In the genomic region with DNA sequence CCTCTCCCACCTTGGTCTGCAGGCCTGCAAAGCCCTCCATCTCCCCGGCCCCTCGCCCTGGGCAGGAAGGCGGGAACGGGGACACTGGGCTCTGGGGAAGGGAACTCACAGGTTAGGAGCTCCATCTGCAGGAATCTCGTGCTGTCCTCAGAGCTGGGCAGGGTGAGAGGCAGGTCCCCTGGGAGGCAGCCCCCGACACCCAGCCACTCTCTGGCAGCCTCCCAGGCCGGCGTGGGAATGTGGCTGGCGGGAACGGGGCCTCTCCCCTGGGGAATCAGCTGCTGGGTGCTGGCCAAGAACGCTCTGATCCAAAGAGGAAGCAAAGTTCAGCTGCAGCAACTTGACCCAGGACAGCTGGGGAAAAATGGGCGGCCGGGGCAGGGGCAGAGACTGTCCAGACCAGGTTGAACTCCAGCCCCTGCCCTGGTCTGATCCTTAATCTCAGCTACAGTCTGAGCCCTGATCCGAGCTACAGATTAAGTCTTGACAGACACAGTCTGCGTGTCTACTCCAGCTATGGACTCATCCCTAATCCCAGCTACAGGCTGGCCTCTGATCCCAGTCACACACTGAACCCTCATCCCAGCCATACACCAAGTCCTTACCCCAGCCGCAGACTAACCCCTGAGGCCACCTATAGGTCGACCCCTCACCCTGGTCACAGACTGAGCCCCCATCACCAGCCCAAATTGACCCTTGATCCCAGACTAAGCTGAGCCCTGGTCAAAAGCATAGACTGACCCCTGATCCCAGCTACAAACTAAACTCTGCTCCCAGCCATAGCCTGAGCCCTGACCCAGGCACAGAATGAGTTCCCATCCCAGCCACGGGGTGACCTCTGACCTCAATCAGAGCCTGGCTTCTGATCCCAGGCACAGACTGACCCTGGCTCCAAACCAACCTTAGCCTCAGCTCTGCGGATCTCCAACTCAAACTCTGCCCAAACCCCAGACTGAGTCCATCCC, we compare ENCODE assay signal across 7 cellular contexts. TPM values are rescaled to one million over a fixed set of nuclear protein-coding genes. Genes with fewer than 3 reads are reported as not detected.
DNase-seq lines count a peak whose midpoint lies in the region; ATAC-seq and TF ChIP-seq lines count a peak whose summit lies in the region.

No MANE protein-coding gene starts in this region.

- TF ChIP-seq CTCF in GM12872 (IDR thresholded peaks at IDR 0.05; ENCODE audit: insufficient read depth, low read depth, low read length) (0 out of 3 replicates have a peak, but pooled peaks have one; percentile 9), ovary (IDR thresholded peaks at IDR 0.05) (peak in 2 of 3 donors; percentile 20 to 30), omental fat pad (IDR thresholded peaks at IDR 0.05) (no peak)

- peaks cover 8% of the 10 kb centered on the region for H3K27me3 Mint-ChIP-seq in activated CD8-positive, alpha-beta memory T cell treated with anti-CD3 and anti-CD28 coated beads, Interleukin-2, amount 10 ng/mL, durations not matched to agents 7 days and 5 days

- intact Hi-C loops in ovary (cut with DNase I), result loop anchor here in 1 of 4 donors (2.0 kb wide), 1 partner anchor 137 kb away; no protein-coding TSS in a partner anchor

- H3K27ac ChIP-seq in ovary, result no peak overlapping the region

- H3K4me3 ChIP-seq in ovary, result no peak overlapping the region

- no peak for TF ChIP-seq EP300 in ovary (IDR thresholded peaks at IDR 0.05)

- ATAC-seq in omental fat pad (ENCODE audit: low FRiP score), result no peak
- no peak for ATAC-seq in activated CD8-positive, alpha-beta memory T cell treated with anti-CD3 and anti-CD28 coated beads, Interleukin-2, amount 10 ng/mL, durations not matched to agents 7 days and 5 days

- H3K9me3 ChIP-seq in ovary, result no peaks in the 10 kb centered on the region

- no peaks in the 10 kb centered on the region for H3K36me3 ChIP-seq in ovary

- no peak overlapping the region for H3K27ac Mint-ChIP-seq in activated CD8-positive, alpha-beta memory T cell treated with anti-CD3 and anti-CD28 coated beads, Interleukin-2, amount 10 ng/mL, durations not matched to agents 7 days and 5 days

- H3K36me3 Mint-ChIP-seq in activated CD8-positive, alpha-beta memory T cell treated with anti-CD3 and anti-CD28 coated beads, Interleukin-2, amount 10 ng/mL, durations not matched to agents 7 days and 5 days, result no peaks in the 10 kb centered on the region

- H3K4me1 Mint-ChIP-seq in activated CD8-positive, alpha-beta memory T cell treated with anti-CD3 and anti-CD28 coated beads, Interleukin-2, amount 10 ng/mL, durations not matched to agents 7 days and 5 days, result no peaks in the 10 kb centered on the region

- DNase-seq in OCI-M1 (lab: John Stamatoyannopoulos, UW), result peak; percentile 56
- peak; percentile 28 for DNase-seq in fibroblast of gingiva (ENCODE audit: low read depth)
- DNase-seq in ovary, result peak; percentile 66 to 89 (median 72)
- no peak for DNase-seq in omental fat pad (ENCODE audit: low spot score)
- no peak for DNase-seq in activated CD8-positive, alpha-beta memory T cell treated with anti-CD3 and anti-CD28 coated beads, Interleukin-2, amount 10 ng/mL, durations not matched to agents 7 days and 5 days
- DNase-seq in NCI-H2081 treated with DMSO at 0.1 percent for 48 hours (lab: John Stamatoyannopoulos, UW), result no peak

- H3K9me3 Mint-ChIP-seq in activated CD8-positive, alpha-beta memory T cell treated with anti-CD3 and anti-CD28 coated beads, Interleukin-2, amount 10 ng/mL, durations not matched to agents 7 days and 5 days (ENCODE audit: low read depth), result no peaks in the 10 kb centered on the region

- TF ChIP-seq POLR2A in ovary (IDR thresholded peaks at IDR 0.05), result no peak

- peaks cover 4% of the 10 kb centered on the region for H3K4me1 ChIP-seq in ovary (ENCODE audit: insufficient read depth)

- CTCF ChIA-PET in activated CD8-positive, alpha-beta memory T cell treated with anti-CD3 and anti-CD28 coated beads, Interleukin-2, amount 10 ng/mL, durations not matched to agents 7 days and 5 days (lab: Charles Lee), result interaction anchor here (0.9 to 9.6 kb wide), 5 partner anchors 19 to 222 kb away, joined by 3 to 125 read pairs (median 3); no protein-coding TSS in a partner anchor

- H3K27me3 ChIP-seq in ovary, result no peaks in the 10 kb centered on the region

- no peak overlapping the region for H3K4me3 Mint-ChIP-seq in activated CD8-positive, alpha-beta memory T cell treated with anti-CD3 and anti-CD28 coated beads, Interleukin-2, amount 10 ng/mL, durations not matched to agents 7 days and 5 days

- WGBS in ovary, 3 donors, result 11 to 12% (median 12%) methylated on average over 19 of the region's 19 CpGs

RNA-seq across cellular contexts. Expression of a gene that starts 37.3 kb away (rescaled TPM):
- 100 to 1,000 TPM in 1 of 7 donors, 10 to 100 TPM in 6; 27.1 to 113 (median 43.4) TPM for total RNA-seq in ovary
- polyA plus RNA-seq in ovary, result 100 to 1,000 TPM in 1 of 2 donors, under 1 TPM in 1; 0.18 to 105 TPM
- total RNA-seq in omental fat pad, result 100 to 1,000 TPM in 3 of 4 donors, 10 to 100 TPM in 1; 50.6 to 274 (median 145) TPM
- 1 to 10 TPM in 1 of 2 experiments, under 1 TPM in 1; 0.29 to 1.1 TPM for total RNA-seq in activated CD8-positive, alpha-beta memory T cell treated with anti-CD3 and anti-CD28 coated beads, Interleukin-2, amount 10 ng/mL, durations not matched to agents 7 days and 5 days

Comparison
In these comparisons a context has a peak if more than half of its experiments do, and no peak if none do; other contexts are left out.
1. CTCF ChIP-seq: peak in GM12872 (single experiment) and ovary (2 of 3); none in omental fat pad (0 of 3).
2. DNase-seq: peak in OCI-M1 (single experiment), fibroblast of gingiva (single experiment) and ovary (5 of 5); none in omental fat pad (single experiment), activated CD8-positive, alpha-beta memory T cell treated with anti-CD3 and anti-CD28 coated beads, Interleukin-2, amount 10 ng/mL, durations not matched to agents 7 days and 5 days (single experiment) and NCI-H2081 treated with DMSO at 0.1 percent for 48 hours (single experiment).
3. RNA of a gene that starts 37.3 kb away (total RNA-seq): 50.6 to 274 TPM in omental fat pad and 27.1 to 113 TPM in ovary; 0.29 to 1.1 TPM in activated CD8-positive, alpha-beta memory T cell treated with anti-CD3 and anti-CD28 coated beads, Interleukin-2, amount 10 ng/mL, durations not matched to agents 7 days and 5 days; every median in the first group is over 10 times any median in the second.